In genomic region chr18:45248240-45248903, GRCh38 we compare ENCODE assay signal across 12 cellular contexts.
DNase-seq lines count a peak whose midpoint lies in the region; ATAC-seq and TF ChIP-seq lines count a peak whose summit lies in the region.
"Had no signal": no experiment of that assay in that cellular context is flagged by ENCODE, and none has a peak within 500 bp of the region (broad histone marks: within the 10 kb centered on the region; RNA-seq: fewer than 3 reads in every experiment).

No MANE protein-coding gene starts in this region.

- H3K4me1 ChIP-seq in right cardiac atrium (ENCODE audit: control insufficient read depth, insufficient read depth, low read length), result peaks cover 8% of the 10 kb centered on the region

- ATAC-seq in right cardiac atrium (peak; percentile 91 to 92), HG02759 (IDR thresholded peaks at IDR 0.05; ENCODE audit: unreplicated experiment) (no peak), HG02642 (IDR thresholded peaks at IDR 0.05; ENCODE audit: poor library complexity, unreplicated experiment) (no peak)
- ATAC-seq: HCT116 had no signal

- 36% methylated on average over 6 of the region's 6 CpGs for WGBS in right cardiac atrium

- DNase-seq in EH (ENCODE audit: low read depth) (peak; percentile 96), astrocyte of the cerebellum (ENCODE audit: low read depth) (peak; percentile 74), right cardiac atrium (peak; percentile 36 to 51 (median 42)), retinal pigment epithelial cell (ENCODE audit: low read depth) (peak; percentile 73), NCI-H2196 treated with DMSO at 0.1 percent for 48 hours (lab: John Stamatoyannopoulos, UW; ENCODE audit: unreplicated experiment) (no peak)
- no peak for DNase-seq in activated CD4-positive, alpha-beta T cell treated with anti-CD3 and anti-CD28 coated beads for 4 hours
- DNase-seq: activated CD4-positive, alpha-beta memory T cell treated with anti-CD3 and anti-CD28 coated beads for 36 hours; NCI-H187 treated with DMSO at 0.1 percent for 48 hours; posterior cingulate gyrus had no signal

- H3K27me3 ChIP-seq in right cardiac atrium (ENCODE audit: control insufficient read depth, insufficient read depth), result no peaks in the 10 kb centered on the region

- no peaks in the 10 kb centered on the region for H3K9me3 ChIP-seq in right cardiac atrium (ENCODE audit: control insufficient read depth, low read length)

- TF ChIP-seq CTCF in astrocyte of the cerebellum (IDR thresholded peaks at IDR 0.05; ENCODE audit: low read depth, low read length, missing control alignments) (no peak), retinal pigment epithelial cell (conservative IDR thresholded peaks at IDR 0.05; ENCODE audit: low read depth, low read length) (no peak)

- peak overlapping the region; percentile 81 for H3K27ac ChIP-seq in right cardiac atrium (ENCODE audit: low read length)

- H3K4me3 ChIP-seq in astrocyte of the cerebellum (ENCODE audit: low read depth, low read length) (no peak overlapping the region), right cardiac atrium (ENCODE audit: low read length) (no peak overlapping the region), retinal pigment epithelial cell (ENCODE audit: low read length) (no peak overlapping the region)

- intact Hi-C loops in right cardiac atrium (cut with DNase I), result loop anchor here in 2 of 4 donors (10.0 kb wide), 2 partner anchors 74 to 76 kb away; no protein-coding TSS in a partner anchor

- in situ Hi-C loops in astrocyte of the cerebellum (cut with HindIII; ENCODE audit: low sequenced_read_pairs), result no loop called here

Comparison
In these comparisons a context has a peak if more than half of its experiments do, and no peak if none do; other contexts are left out.
1. DNase-seq: peak in EH (single experiment), astrocyte of the cerebellum (single experiment), right cardiac atrium (3 of 3) and retinal pigment epithelial cell (single experiment); none in activated CD4-positive, alpha-beta T cell treated with anti-CD3 and anti-CD28 coated beads for 4 hours (0 of 2) and NCI-H2196 treated with DMSO at 0.1 percent for 48 hours (single experiment).
2. ATAC-seq: peak in right cardiac atrium (2 of 2); none in HG02759 (single experiment) and HG02642 (single experiment).